8 cellular contexts compared by ENCODE assay signal in genomic region chr4:52713456-52713937, GRCh38. TPM values are rescaled to one million over a fixed set of nuclear protein-coding genes. Genes with fewer than 3 reads are reported as not detected.
DNase-seq lines count a peak whose midpoint lies in the region; ATAC-seq and TF ChIP-seq lines count a peak whose summit lies in the region.

No MANE protein-coding gene starts in this region.

- 55% methylated on average over 12 of the region's 12 CpGs for WGBS in right cardiac atrium

- H3K36me3 Mint-ChIP-seq in activated CD8-positive, alpha-beta T cell treated with anti-CD3 and anti-CD28 coated beads for 36 hours (ENCODE audit: low read depth), result peaks cover 50% of the 10 kb centered on the region

- H3K4me3 Mint-ChIP-seq in activated CD8-positive, alpha-beta T cell treated with anti-CD3 and anti-CD28 coated beads for 36 hours, result peak overlapping the region; percentile 96

- CTCF ChIA-PET in activated CD8-positive, alpha-beta T cell treated with anti-CD3 and anti-CD28 coated beads for 36 hours (lab: Charles Lee), result interaction anchor here (2.0 to 2.8 kb wide), 2 partner anchors 9 to 269 kb away, joined by 4 to 11 read pairs; no protein-coding TSS in a partner anchor

- peaks cover 38% of the 10 kb centered on the region for H3K4me1 Mint-ChIP-seq in activated CD8-positive, alpha-beta T cell treated with anti-CD3 and anti-CD28 coated beads for 36 hours (ENCODE audit: low read depth)

- no peaks in the 10 kb centered on the region for H3K27me3 Mint-ChIP-seq in activated CD8-positive, alpha-beta T cell treated with anti-CD3 and anti-CD28 coated beads for 36 hours

- H3K9me3 ChIP-seq in right cardiac atrium (ENCODE audit: control insufficient read depth, low read length), result no peaks in the 10 kb centered on the region
- no peaks in the 10 kb centered on the region for H3K9me3 ChIP-seq in subcutaneous abdominal adipose tissue (ENCODE audit: control insufficient read depth in 5 of 5, low read length in 5 of 5)

- ATAC-seq in activated CD8-positive, alpha-beta T cell treated with anti-CD3 and anti-CD28 coated beads for 36 hours, result no peak
- ATAC-seq in right cardiac atrium (no peak), HG02571 (IDR thresholded peaks at IDR 0.05; ENCODE audit: unreplicated experiment) (no peak), HG02884 (IDR thresholded peaks at IDR 0.05; ENCODE audit: unreplicated experiment) (no peak)

- no peak for TF ChIP-seq CTCF in activated CD8-positive, alpha-beta T cell treated with anti-CD3 and anti-CD28 coated beads for 36 hours (IDR thresholded peaks at IDR 0.05)

- H3K4me3 ChIP-seq in right cardiac atrium (ENCODE audit: low read length) (peak overlapping the region; percentile 93), subcutaneous abdominal adipose tissue (ENCODE audit: low read depth in 1 of 5, low read length in 5 of 5) (peak overlapping the region in 3 of 5 donors; percentile 71 to 84 (median 83))

- no peaks in the 10 kb centered on the region for H3K9me3 Mint-ChIP-seq in activated CD8-positive, alpha-beta T cell treated with anti-CD3 and anti-CD28 coated beads for 36 hours

- peaks cover 4% of the 10 kb centered on the region for H3K4me1 ChIP-seq in right cardiac atrium (ENCODE audit: control insufficient read depth, insufficient read depth, low read length)
- peaks cover 3 to 20% (median 15%) of the 10 kb centered on the region in 5 donors for H3K4me1 ChIP-seq in subcutaneous abdominal adipose tissue (ENCODE audit: control insufficient read depth in 5 of 5, insufficient read depth in 5 of 5, low read length in 5 of 5)

- DNase-seq in NCI-H748 (lab: John Stamatoyannopoulos, UW; ENCODE audit: unreplicated experiment), result peak; percentile 3
- DNase-seq in NCI-H748 treated with DMSO at 0.1 percent for 48 hours (lab: John Stamatoyannopoulos, UW), result no peak
- peak; percentile 19 for DNase-seq in activated CD8-positive, alpha-beta T cell treated with anti-CD3 and anti-CD28 coated beads for 36 hours
- DNase-seq in right cardiac atrium, result peak in 1 of 3 donors; percentile 56
- no peak for DNase-seq in NCI-H446 (lab: John Stamatoyannopoulos, UW)

- H3K27ac ChIP-seq in right cardiac atrium (ENCODE audit: low read length) (no peak overlapping the region), subcutaneous abdominal adipose tissue (ENCODE audit: low read depth, low read length) (no peak overlapping the region)

- no peaks in the 10 kb centered on the region for H3K27me3 ChIP-seq in right cardiac atrium (ENCODE audit: control insufficient read depth, insufficient read depth)
- H3K27me3 ChIP-seq in subcutaneous abdominal adipose tissue (ENCODE audit: control insufficient read depth in 5 of 5, insufficient read depth in 4 of 5, low read length in 5 of 5), result no peaks in the 10 kb centered on the region

- POLR2A ChIA-PET in activated CD8-positive, alpha-beta T cell treated with anti-CD3 and anti-CD28 coated beads for 36 hours (lab: Charles Lee), result interaction anchor here (0.7 to 2.7 kb wide), 7 partner anchors 8 to 467 kb away, joined by 3 to 46 read pairs (median 4); partner anchors contain the start of gene USP46

- intact Hi-C loops in activated CD8-positive, alpha-beta T cell treated with anti-CD3 and anti-CD28 coated beads for 36 hours (cut with micrococcal nuclease), result no loop called here
- intact Hi-C loops in right cardiac atrium (cut with DNase I), result loop anchor here in 2 of 4 donors (10.0 kb wide), 2 partner anchors 151 to 271 kb away; partner anchors contain the start of gene RASL11B (in 1 of the 2)

- H3K9ac ChIP-seq in subcutaneous abdominal adipose tissue (ENCODE audit: low read length in 5 of 5), result no peak overlapping the region

- H3K27ac Mint-ChIP-seq in activated CD8-positive, alpha-beta T cell treated with anti-CD3 and anti-CD28 coated beads for 36 hours, result peak overlapping the region; percentile 98

- H3K36me3 ChIP-seq in subcutaneous abdominal adipose tissue (ENCODE audit: control insufficient read depth in 5 of 5, insufficient read depth in 5 of 5, low read length in 5 of 5), result peaks cover 0 to 10% (median 3%) of the 10 kb centered on the region in 5 donors

RNA-seq across cellular contexts. Expression of gene ERVMER34-1, which starts 37.7 kb away (rescaled TPM):
- under 1 TPM; 0.07 TPM for total RNA-seq in activated CD8-positive, alpha-beta T cell treated with anti-CD3 and anti-CD28 coated beads for 36 hours
- 1 to 10 TPM; 1.0 to 3.8 (median 2.9) TPM for total RNA-seq in right cardiac atrium
- 2.3 TPM for polyA plus RNA-seq in right cardiac atrium

RNA-seq across cellular contexts. Expression of gene USP46, which starts 54.4 kb away (rescaled TPM):
- total RNA-seq in activated CD8-positive, alpha-beta T cell treated with anti-CD3 and anti-CD28 coated beads for 36 hours, result 1 to 10 TPM; 2.8 TPM
- total RNA-seq in right cardiac atrium, result 10 to 100 TPM; 51.1 to 63.7 (median 59.5) TPM
- 12.6 TPM for polyA plus RNA-seq in right cardiac atrium

Comparison
In these comparisons a context has a peak if more than half of its experiments do, and no peak if none do; other contexts are left out.
1. DNase-seq: peak in NCI-H748 (single experiment) and activated CD8-positive, alpha-beta T cell treated with anti-CD3 and anti-CD28 coated beads for 36 hours (single experiment); none in NCI-H748 treated with DMSO at 0.1 percent for 48 hours (single experiment) and NCI-H446 (0 of 2).
2. RNA of gene USP46, which starts 54.4 kb away (total RNA-seq): 51.1 to 63.7 TPM in right cardiac atrium; 2.8 TPM in activated CD8-positive, alpha-beta T cell treated with anti-CD3 and anti-CD28 coated beads for 36 hours; every median in the first group is over 10 times any median in the second.